1 cellular context compared by ENCODE assay signal in the genomic region with DNA sequence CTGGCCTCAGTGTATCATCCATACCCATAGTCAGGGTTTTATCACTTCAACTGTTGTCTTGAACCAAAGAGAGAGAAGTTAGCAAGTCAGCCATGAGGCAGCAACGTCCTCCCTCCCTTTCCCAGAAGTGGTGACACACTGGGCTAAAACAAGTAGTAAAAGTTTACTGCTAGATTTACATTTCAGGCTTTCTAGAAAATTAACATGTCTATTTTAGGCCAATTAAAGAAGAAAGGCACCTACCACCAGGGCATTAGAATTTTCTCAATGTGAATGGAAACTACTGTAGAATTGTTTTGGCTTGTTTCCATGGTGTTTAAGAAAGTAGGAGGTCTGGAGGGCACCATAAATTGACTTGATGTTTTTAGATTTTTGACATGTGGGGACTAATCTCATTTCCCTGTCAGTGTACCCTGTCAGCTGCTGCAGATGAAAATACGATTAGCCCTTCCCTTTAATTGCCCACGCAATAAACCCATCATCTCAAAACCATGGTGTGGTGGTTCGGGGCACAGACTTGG.
A peak's percentile ranks its signal among the peaks of the same experiment; 100 is the strongest.
TF ChIP-seq lines count a peak whose summit lies in the region.

No MANE protein-coding gene starts in this region.

TF ChIP-seq in HEK293, 187 proteins besides CTCF, POLR2A, EP300 and RAD21 (continued from another document):
- TF ChIP-seq, protein P1, sequence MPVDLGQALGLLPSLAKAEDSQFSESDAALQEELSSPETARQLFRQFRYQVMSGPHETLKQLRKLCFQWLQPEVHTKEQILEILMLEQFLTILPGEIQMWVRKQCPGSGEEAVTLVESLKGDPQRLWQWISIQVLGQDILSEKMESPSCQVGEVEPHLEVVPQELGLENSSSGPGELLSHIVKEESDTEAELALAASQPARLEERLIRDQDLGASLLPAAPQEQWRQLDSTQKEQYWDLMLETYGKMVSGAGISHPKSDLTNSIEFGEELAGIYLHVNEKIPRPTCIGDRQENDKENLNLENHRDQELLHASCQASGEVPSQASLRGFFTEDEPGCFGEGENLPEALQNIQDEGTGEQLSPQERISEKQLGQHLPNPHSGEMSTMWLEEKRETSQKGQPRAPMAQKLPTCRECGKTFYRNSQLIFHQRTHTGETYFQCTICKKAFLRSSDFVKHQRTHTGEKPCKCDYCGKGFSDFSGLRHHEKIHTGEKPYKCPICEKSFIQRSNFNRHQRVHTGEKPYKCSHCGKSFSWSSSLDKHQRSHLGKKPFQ (tag by site-specific recombination; IDR thresholded peaks at IDR 0.05): peak; percentile 64
- no peak for TF ChIP-seq ZNF792 (tag by site-specific recombination; IDR thresholded peaks at IDR 0.05)
- peak; percentile 95 for TF ChIP-seq WT1 (tag by site-specific recombination; IDR thresholded peaks at IDR 0.05)
- no peak for TF ChIP-seq ZNF211 (tag by site-specific recombination; IDR thresholded peaks at IDR 0.05; ENCODE audit: low read depth)
- peak; percentile 87; the same call in 1 of the 2 replicates for TF ChIP-seq MZF1 (tag by site-specific recombination; IDR thresholded peaks at IDR 0.05; ENCODE audit: borderline replicate concordance)
